Comparison of ENCODE assay signal across 17 cellular contexts in genomic region chr13:102651392-102651791, GRCh38. TPM values are rescaled to one million over a fixed set of nuclear protein-coding genes. Genes with fewer than 3 reads are reported as not detected.
DNase-seq lines count a peak whose midpoint lies in the region; ATAC-seq and TF ChIP-seq lines count a peak whose summit lies in the region.
"Had no signal": no experiment of that assay in that cellular context is flagged by ENCODE, and none has a peak within 500 bp of the region (broad histone marks: within the 10 kb centered on the region; RNA-seq: fewer than 3 reads in every experiment).

No MANE protein-coding gene starts in this region.

- peaks cover 4% of the 10 kb centered on the region for H3K4me1 Mint-ChIP-seq in mesothelial cell of epicardium
- peaks cover 15% of the 10 kb centered on the region for H3K4me1 Mint-ChIP-seq in glutamatergic neuron (ENCODE audit: low read depth, unreplicated experiment)

- ATAC-seq in HG02870 (IDR thresholded peaks at IDR 0.05; ENCODE audit: unreplicated experiment) (no peak), GM21723 (IDR thresholded peaks at IDR 0.05; ENCODE audit: unreplicated experiment) (no peak)
- ATAC-seq: HepG2; right cardiac atrium; stimulated activated naive CD8-positive, alpha-beta T cell treated with anti-CD3 and anti-CD28 coated beads, Interleukin-15, amount 100 ng/mL, for 72 hours had no signal

- H3K9me3 Mint-ChIP-seq in mesothelial cell of epicardium (no peaks in the 10 kb centered on the region), glutamatergic neuron (ENCODE audit: unreplicated experiment) (no peaks in the 10 kb centered on the region)
- H3K9me3 Mint-ChIP-seq: activated naive CD8-positive, alpha-beta T cell treated with anti-CD3 and anti-CD28 coated beads, Interleukin-2, amount 10 ng/mL, durations not matched to agents 7 days and 5 days; stimulated activated naive CD8-positive, alpha-beta T cell treated with anti-CD3 and anti-CD28 coated beads, Interleukin-15, amount 100 ng/mL, for 72 hours had no signal

- H3K36me3 Mint-ChIP-seq in mesothelial cell of epicardium = peaks cover 22% of the 10 kb centered on the region
- no peaks in the 10 kb centered on the region for H3K36me3 Mint-ChIP-seq in glutamatergic neuron (ENCODE audit: unreplicated experiment)

- no peak for TF ChIP-seq CTCF in choroid plexus epithelial cell (conservative IDR thresholded peaks at IDR 0.05; ENCODE audit: low read depth, low read length)
- no peak for TF ChIP-seq CTCF in mesothelial cell of epicardium (IDR thresholded peaks at IDR 0.05; ENCODE audit: unreplicated experiment)
- no peak for TF ChIP-seq CTCF in glutamatergic neuron (IDR thresholded peaks at IDR 0.05; ENCODE audit: partially characterized antibody, unreplicated experiment)

- DNase-seq in EL (peak; percentile 60), LoVo (ENCODE audit: low spot score) (peak; percentile 33), choroid plexus epithelial cell (ENCODE audit: low read depth) (peak; percentile 70), mesothelial cell of epicardium (ENCODE audit: low spot score in 2 of 2, unreplicated experiment in 2 of 2) (no peak), glutamatergic neuron (no peak), DMS79 (lab: John Stamatoyannopoulos, UW) (no peak)
- DNase-seq: activated naive CD8-positive, alpha-beta T cell treated with anti-CD3 and anti-CD28 coated beads, Interleukin-2, amount 10 ng/mL, durations not matched to agents 7 days and 5 days; cortex of kidney; GF-D8; NCI-H1417 treated with DMSO at 0.1 percent for 48 hours; NCI-H69; right cardiac atrium; stimulated activated naive CD8-positive, alpha-beta T cell treated with anti-CD3 and anti-CD28 coated beads, Interleukin-15, amount 100 ng/mL, for 72 hours had no signal

- H3K27me3 Mint-ChIP-seq in mesothelial cell of epicardium (ENCODE audit: low read depth) (no peaks in the 10 kb centered on the region), glutamatergic neuron (ENCODE audit: unreplicated experiment) (no peaks in the 10 kb centered on the region)
- H3K27me3 Mint-ChIP-seq: activated naive CD8-positive, alpha-beta T cell treated with anti-CD3 and anti-CD28 coated beads, Interleukin-2, amount 10 ng/mL, durations not matched to agents 7 days and 5 days; stimulated activated naive CD8-positive, alpha-beta T cell treated with anti-CD3 and anti-CD28 coated beads, Interleukin-15, amount 100 ng/mL, for 72 hours had no signal

- H3K4me3 Mint-ChIP-seq in mesothelial cell of epicardium = no peak overlapping the region
- no peak overlapping the region for H3K4me3 Mint-ChIP-seq in glutamatergic neuron (ENCODE audit: unreplicated experiment)
- H3K4me3 Mint-ChIP-seq: activated naive CD8-positive, alpha-beta T cell treated with anti-CD3 and anti-CD28 coated beads, Interleukin-2, amount 10 ng/mL, durations not matched to agents 7 days and 5 days; stimulated activated naive CD8-positive, alpha-beta T cell treated with anti-CD3 and anti-CD28 coated beads, Interleukin-15, amount 100 ng/mL, for 72 hours had no signal

- no peak overlapping the region for H3K4me3 ChIP-seq in choroid plexus epithelial cell (ENCODE audit: low read depth, low read length)
- H3K4me3 ChIP-seq: BLaER1 treated with 17β-estradiol and CSF1 and Interleukin-3, amounts not matched to agents 10 nM and 100 nM had no signal

- peak overlapping the region; percentile 45 for H3K27ac Mint-ChIP-seq in mesothelial cell of epicardium
- no peak overlapping the region for H3K27ac Mint-ChIP-seq in glutamatergic neuron (ENCODE audit: unreplicated experiment)
- H3K27ac Mint-ChIP-seq: activated naive CD8-positive, alpha-beta T cell treated with anti-CD3 and anti-CD28 coated beads, Interleukin-2, amount 10 ng/mL, durations not matched to agents 7 days and 5 days had no signal

RNA-seq across cellular contexts. Expression of gene METTL21C, which starts 43.5 kb away (rescaled TPM):
- total RNA-seq in mesothelial cell of epicardium (not detected in 3 replicates), glutamatergic neuron (ENCODE audit: unreplicated experiment) (not detected)
- total RNA-seq: activated naive CD8-positive, alpha-beta T cell treated with anti-CD3 and anti-CD28 coated beads, Interleukin-2, amount 10 ng/mL, durations not matched to agents 7 days and 5 days; HepG2; right cardiac atrium had no signal

RNA-seq across cellular contexts. Expression of gene TPP2, which starts 54.6 kb away (rescaled TPM):
- total RNA-seq in mesothelial cell of epicardium (44.6 to 54.2 TPM (median 45.4 TPM) in 3 replicates), glutamatergic neuron (ENCODE audit: unreplicated experiment) (84.6 TPM)

Comparison
In these comparisons a context has a peak if more than half of its experiments do, and no peak if none do; other contexts are left out.
1. DNase-seq: peak in EL (single experiment), LoVo (single experiment) and choroid plexus epithelial cell (single experiment); none in mesothelial cell of epicardium (0 of 2), glutamatergic neuron (single experiment) and DMS79 (single experiment).